Comparison of ENCODE assay signal across 9 cellular contexts in genomic region chr16:694187-694862, GRCh38. TPM values are rescaled to one million over a fixed set of nuclear protein-coding genes. Genes with fewer than 3 reads are reported as not detected.
DNase-seq lines count a peak whose midpoint lies in the region; ATAC-seq and TF ChIP-seq lines count a peak whose summit lies in the region.
"Had no signal": no experiment of that assay in that cellular context is flagged by ENCODE, and none has a peak within 500 bp of the region (broad histone marks: within the 10 kb centered on the region; RNA-seq: fewer than 3 reads in every experiment).

No MANE protein-coding gene starts in this region.

- CTCF ChIA-PET in activated CD8-positive, alpha-beta memory T cell treated with anti-CD3 and anti-CD28 coated beads, Interleukin-2, amount 10 ng/mL, durations not matched to agents 7 days and 5 days (lab: Charles Lee), result interaction anchor here (1.8 to 3.3 kb wide), 2 partner anchors 15 to 20 kb away, joined by 4 to 24 read pairs; partner anchors contain the start of gene METRN

- H3K36me3 ChIP-seq in Peyer's patch (no peaks in the 10 kb centered on the region), endodermal cell (ENCODE audit: control insufficient read depth, insufficient read depth, low read length) (no peaks in the 10 kb centered on the region)

- H3K36me3 Mint-ChIP-seq in activated CD8-positive, alpha-beta memory T cell treated with anti-CD3 and anti-CD28 coated beads, Interleukin-2, amount 10 ng/mL, durations not matched to agents 7 days and 5 days, result peaks cover 1% of the 10 kb centered on the region
- no peaks in the 10 kb centered on the region for H3K36me3 Mint-ChIP-seq in endodermal cell (ENCODE audit: low read depth)
- no peaks in the 10 kb centered on the region for H3K36me3 Mint-ChIP-seq in stimulated activated memory B cell treated with anti-CD40 and anti-IgM and Interleukin-4, amounts not matched to agents 10 μg/mL and 1 μg/mL and 100 μg/mL, for 72 hours

- peak overlapping the region; percentile 60 for H3K4me3 Mint-ChIP-seq in activated CD8-positive, alpha-beta memory T cell treated with anti-CD3 and anti-CD28 coated beads, Interleukin-2, amount 10 ng/mL, durations not matched to agents 7 days and 5 days
- peak overlapping the region; percentile 43 for H3K4me3 Mint-ChIP-seq in endodermal cell
- H3K4me3 Mint-ChIP-seq in stimulated activated memory B cell treated with anti-CD40 and anti-IgM and Interleukin-4, amounts not matched to agents 10 μg/mL and 1 μg/mL and 100 μg/mL, for 72 hours, result peak overlapping the region; percentile 67

- H3K27ac ChIP-seq in Peyer's patch (peak overlapping the region in 1 of 4 donors; percentile 60), endodermal cell (ENCODE audit: low read depth, low read length) (no peak overlapping the region)

- TF ChIP-seq CTCF in Peyer's patch (IDR thresholded peaks at IDR 0.05) (no peak), endodermal cell (conservative IDR thresholded peaks at IDR 0.05) (no peak)

- H3K9ac ChIP-seq in endodermal cell (ENCODE audit: extremely low read depth, low read length, poor library complexity, severe bottlenecking), result no peak overlapping the region

- H3K4me1 Mint-ChIP-seq in activated CD8-positive, alpha-beta memory T cell treated with anti-CD3 and anti-CD28 coated beads, Interleukin-2, amount 10 ng/mL, durations not matched to agents 7 days and 5 days, result peaks cover 29% of the 10 kb centered on the region
- H3K4me1 Mint-ChIP-seq in endodermal cell, result no peaks in the 10 kb centered on the region
- H3K4me1 Mint-ChIP-seq in stimulated activated memory B cell treated with anti-CD40 and anti-IgM and Interleukin-4, amounts not matched to agents 10 μg/mL and 1 μg/mL and 100 μg/mL, for 72 hours, result peaks cover 41% of the 10 kb centered on the region

- no peak for TF ChIP-seq POLR2A in Peyer's patch (IDR thresholded peaks at IDR 0.05)

- peaks cover 13% of the 10 kb centered on the region for H3K27me3 Mint-ChIP-seq in activated CD8-positive, alpha-beta memory T cell treated with anti-CD3 and anti-CD28 coated beads, Interleukin-2, amount 10 ng/mL, durations not matched to agents 7 days and 5 days
- peaks cover 83% of the 10 kb centered on the region for H3K27me3 Mint-ChIP-seq in endodermal cell (ENCODE audit: insufficient read depth)
- peaks cover 41% of the 10 kb centered on the region for H3K27me3 Mint-ChIP-seq in stimulated activated memory B cell treated with anti-CD40 and anti-IgM and Interleukin-4, amounts not matched to agents 10 μg/mL and 1 μg/mL and 100 μg/mL, for 72 hours

- 4 to 16% methylated on average over 11 to 64 of the region's 64 CpGs for WGBS in endodermal cell (ENCODE audit: insufficient coverage in 1 of 2, insufficient read length in 1 of 2), 2 experiments

- H3K27ac Mint-ChIP-seq in activated CD8-positive, alpha-beta memory T cell treated with anti-CD3 and anti-CD28 coated beads, Interleukin-2, amount 10 ng/mL, durations not matched to agents 7 days and 5 days, result no peak overlapping the region
- no peak overlapping the region for H3K27ac Mint-ChIP-seq in endodermal cell
- no peak overlapping the region for H3K27ac Mint-ChIP-seq in stimulated activated memory B cell treated with anti-CD40 and anti-IgM and Interleukin-4, amounts not matched to agents 10 μg/mL and 1 μg/mL and 100 μg/mL, for 72 hours

- peaks cover 0 to 33% (median 25%) of the 10 kb centered on the region in 4 donors for H3K4me1 ChIP-seq in Peyer's patch
- H3K4me1 ChIP-seq in endodermal cell (ENCODE audit: control insufficient read depth, insufficient read depth, low read length), result peaks cover 3% of the 10 kb centered on the region

- no peak for DNase-seq in activated CD8-positive, alpha-beta memory T cell treated with anti-CD3 and anti-CD28 coated beads, Interleukin-2, amount 10 ng/mL, durations not matched to agents 7 days and 5 days
- DNase-seq in activated CD8-positive, alpha-beta memory T cell treated with anti-CD3 and anti-CD28 coated beads, Interleukin-2, amount 50 U/mL, for 48 hours, result no peak
- no peak for DNase-seq in Peyer's patch
- peak; percentile 65 for DNase-seq in endodermal cell
- DNase-seq in activated gamma-delta T cell (lab: John Stamatoyannopoulos, UW), result no peak
- DNase-seq: amniotic stem cell had no signal

- H3K27me3 ChIP-seq in Peyer's patch (peaks cover 0 to 28% of the 10 kb centered on the region in 2 donors), endodermal cell (ENCODE audit: control insufficient read depth, insufficient read depth, low read length, poor library complexity, severe bottlenecking) (peaks cover 84% of the 10 kb centered on the region)

- peaks cover 2% of the 10 kb centered on the region for H3K9me3 Mint-ChIP-seq in activated CD8-positive, alpha-beta memory T cell treated with anti-CD3 and anti-CD28 coated beads, Interleukin-2, amount 10 ng/mL, durations not matched to agents 7 days and 5 days (ENCODE audit: low read depth)
- no peaks in the 10 kb centered on the region for H3K9me3 Mint-ChIP-seq in endodermal cell
- peaks cover 5% of the 10 kb centered on the region for H3K9me3 Mint-ChIP-seq in stimulated activated memory B cell treated with anti-CD40 and anti-IgM and Interleukin-4, amounts not matched to agents 10 μg/mL and 1 μg/mL and 100 μg/mL, for 72 hours

- H3K4me3 ChIP-seq in Peyer's patch, result peak overlapping the region; percentile 37 to 58 (median 50)
- no peak overlapping the region for H3K4me3 ChIP-seq in endodermal cell (ENCODE audit: low read length)

- no peak for ATAC-seq in activated CD8-positive, alpha-beta memory T cell treated with anti-CD3 and anti-CD28 coated beads, Interleukin-2, amount 10 ng/mL, durations not matched to agents 7 days and 5 days
- ATAC-seq in stimulated activated memory B cell treated with anti-CD40 and anti-IgM and Interleukin-4, amounts not matched to agents 10 μg/mL and 1 μg/mL and 100 μg/mL, for 72 hours, result no peak
- ATAC-seq in GM19035 (IDR thresholded peaks at IDR 0.05; ENCODE audit: unreplicated experiment) (no peak), HG03039 (IDR thresholded peaks at IDR 0.05; ENCODE audit: unreplicated experiment) (no peak)

- H3K9me3 ChIP-seq in Peyer's patch (no peaks in the 10 kb centered on the region), endodermal cell (ENCODE audit: control insufficient read depth, low read length) (no peaks in the 10 kb centered on the region)

RNA-seq across cellular contexts. Expression of gene WDR24, which starts 4.1 kb away (rescaled TPM):
- total RNA-seq in activated CD8-positive, alpha-beta memory T cell treated with anti-CD3 and anti-CD28 coated beads, Interleukin-2, amount 10 ng/mL, durations not matched to agents 7 days and 5 days, result 10 to 100 TPM; 18.9 to 19.4 TPM
- total RNA-seq in Peyer's patch (10 to 100 TPM in 3 of 4 donors, 1 to 10 TPM in 1; 8.3 to 20.4 (median 15.4) TPM), endodermal cell (10 to 100 TPM; 20.8 to 21.5 TPM)
- 13.9 TPM for polyA plus RNA-seq in endodermal cell (2013, experiment 1 of 2)
- polyA plus RNA-seq in endodermal cell (2013, experiment 2 of 2), result 12.5 TPM

RNA-seq across cellular contexts. Expression of gene JMJD8, which starts 10.2 kb away (rescaled TPM):
- 10 to 100 TPM; 30.5 to 37.1 TPM for total RNA-seq in activated CD8-positive, alpha-beta memory T cell treated with anti-CD3 and anti-CD28 coated beads, Interleukin-2, amount 10 ng/mL, durations not matched to agents 7 days and 5 days
- total RNA-seq in Peyer's patch, result 10 to 100 TPM; 45.6 to 56.1 (median 51.9) TPM
- total RNA-seq in endodermal cell, result 10 to 100 TPM; 48.8 to 55.6 TPM
- polyA plus RNA-seq in endodermal cell (2013, experiment 1 of 2), result 43.9 TPM
- polyA plus RNA-seq in endodermal cell (2013, experiment 2 of 2), result 39.3 TPM

RNA-seq across cellular contexts. Expression of gene FBXL16, which starts 11.3 kb away (rescaled TPM):
- total RNA-seq in activated CD8-positive, alpha-beta memory T cell treated with anti-CD3 and anti-CD28 coated beads, Interleukin-2, amount 10 ng/mL, durations not matched to agents 7 days and 5 days, result 1 to 10 TPM; 4.2 to 7.5 TPM
- 1 to 10 TPM; 1.4 to 2.5 (median 1.9) TPM for total RNA-seq in Peyer's patch
- total RNA-seq in endodermal cell, result 1 to 10 TPM in 1 of 2 donors, under 1 TPM in 1; 0.38 to 2.2 TPM
- polyA plus RNA-seq in endodermal cell (2013, experiment 1 of 2), result 4.7 TPM
- 3.9 TPM for polyA plus RNA-seq in endodermal cell (2013, experiment 2 of 2)

RNA-seq across cellular contexts. Expression of gene STUB1, which starts 14.1 kb away (rescaled TPM):
- 10 to 100 TPM; 84.2 to 87.1 TPM for total RNA-seq in activated CD8-positive, alpha-beta memory T cell treated with anti-CD3 and anti-CD28 coated beads, Interleukin-2, amount 10 ng/mL, durations not matched to agents 7 days and 5 days
- total RNA-seq in Peyer's patch (100 to 1,000 TPM in 3 of 4 donors, 10 to 100 TPM in 1; 96.0 to 291 (median 107) TPM), endodermal cell (100 to 1,000 TPM; 105 to 124 TPM)
- polyA plus RNA-seq in endodermal cell (2013, experiment 1 of 2), result 68.0 TPM
- 67.5 TPM for polyA plus RNA-seq in endodermal cell (2013, experiment 2 of 2)

RNA-seq across cellular contexts. Expression of gene RHBDL1, which starts 18.9 kb away (rescaled TPM):
- under 1 TPM; 0.37 to 0.79 TPM for total RNA-seq in activated CD8-positive, alpha-beta memory T cell treated with anti-CD3 and anti-CD28 coated beads, Interleukin-2, amount 10 ng/mL, durations not matched to agents 7 days and 5 days
- total RNA-seq in Peyer's patch (10 to 100 TPM in 2 of 4 donors, 1 to 10 TPM in 2; 4.1 to 13.6 (median 9.9) TPM), endodermal cell (1 to 10 TPM; 3.7 to 5.1 TPM)
- polyA plus RNA-seq in endodermal cell (2013, experiment 1 of 2), result 4.2 TPM
- 2.2 TPM for polyA plus RNA-seq in endodermal cell (2013, experiment 2 of 2)
